21 cellular contexts compared by ENCODE assay signal in genomic region chr20:39282619-39283092, GRCh38.
DNase-seq lines count a peak whose midpoint lies in the region; ATAC-seq and TF ChIP-seq lines count a peak whose summit lies in the region.
"Had no signal": no experiment of that assay in that cellular context is flagged by ENCODE, and none has a peak within 500 bp of the region (broad histone marks: within the 10 kb centered on the region; RNA-seq: fewer than 3 reads in every experiment).

No MANE protein-coding gene starts in this region.

- no peak overlapping the region for H3K4ac ChIP-seq in H9 (ENCODE audit: low read depth, low read length)

- H3K23me2 ChIP-seq in H9 (ENCODE audit: insufficient read length, low read depth, low read length, poor library complexity, severe bottlenecking) = no peaks in the 10 kb centered on the region

- intact Hi-C loops in body of pancreas (cut with DNase I) = no loop called here
- intact Hi-C loops in esophagus muscularis mucosa (cut with DNase I) = no loop called here

- no peak overlapping the region for H2BK120ac ChIP-seq in H9 (ENCODE audit: low read depth, low read length, poor library complexity, severe bottlenecking)

- no peaks in the 10 kb centered on the region for H3K79me1 ChIP-seq in H9 (ENCODE audit: insufficient read depth, low read depth, low read length, poor library complexity, severe bottlenecking)

- H3K4me3 Mint-ChIP-seq in H9 = peak overlapping the region in 1 of 2 experiments; percentile 30; a peak in 2 of 5 replicates
- H3K4me3 Mint-ChIP-seq: activated CD8-positive, alpha-beta memory T cell treated with anti-CD3 and anti-CD28 coated beads, Interleukin-2, amount 10 ng/mL, durations not matched to agents 7 days and 5 days; memory B cell; natural killer cell; type B pancreatic cell had no signal

- no peaks in the 10 kb centered on the region for H3K36me3 ChIP-seq in body of pancreas (replicated peaks in 1 of 2; ENCODE audit: insufficient read depth in 1 of 2, low read depth in 2 of 2)
- no peaks in the 10 kb centered on the region for H3K36me3 ChIP-seq in parathyroid adenoma (ENCODE audit: control insufficient read depth, insufficient read depth, low read length)
- no peaks in the 10 kb centered on the region for H3K36me3 ChIP-seq in esophagus muscularis mucosa
- H3K36me3 ChIP-seq: adrenal gland, BE2C, heart left ventricle had no signal

- TF ChIP-seq POLR2A in body of pancreas (IDR thresholded peaks at IDR 0.05) (peak in 1 of 3 donors; percentile 40), esophagus muscularis mucosa (IDR thresholded peaks at IDR 0.05; ENCODE audit: low read depth) (no peak)

- peaks cover 8 to 12% of the 10 kb centered on the region in 2 experiments for H3K9me3 Mint-ChIP-seq in H9
- H3K9me3 Mint-ChIP-seq: natural killer cell had no signal

- H3K18ac ChIP-seq in H9 (ENCODE audit: insufficient read length, low read depth, low read length) = no peak overlapping the region

- H3K27me3 ChIP-seq in H9 (ENCODE audit: insufficient read depth, low read length) = no peaks in the 10 kb centered on the region; the same call in 1 of the 2 replicates
- no peaks in the 10 kb centered on the region for H3K27me3 ChIP-seq in body of pancreas
- no peaks in the 10 kb centered on the region for H3K27me3 ChIP-seq in parathyroid adenoma (ENCODE audit: control insufficient read depth, insufficient read depth, low read length)
- H3K27me3 ChIP-seq in esophagus muscularis mucosa = no peaks in the 10 kb centered on the region
- H3K27me3 ChIP-seq: adrenal gland, BE2C had no signal

- peaks cover 53 to 60% of the 10 kb centered on the region in 2 experiments for H3K4me1 Mint-ChIP-seq in H9
- H3K4me1 Mint-ChIP-seq: activated CD8-positive, alpha-beta memory T cell treated with anti-CD3 and anti-CD28 coated beads, Interleukin-2, amount 10 ng/mL, durations not matched to agents 7 days and 5 days; memory B cell; natural killer cell had no signal

- no peak overlapping the region for H3K56ac ChIP-seq in H9 (ENCODE audit: insufficient read length, low read depth, low read length)

- H2AFZ ChIP-seq in H9 (ENCODE audit: low read length) = no peak overlapping the region
- peak overlapping the region; percentile 35 for H2AFZ ChIP-seq in parathyroid adenoma

- peaks cover 14% of the 10 kb centered on the region for H3K27me3 Mint-ChIP-seq in H9 (ENCODE audit: low read depth)
- H3K27me3 Mint-ChIP-seq: memory B cell had no signal

- H4K20me1 ChIP-seq in H9 (ENCODE audit: control insufficient read depth, insufficient read depth, insufficient read length) = no peaks in the 10 kb centered on the region

- H2BK15ac ChIP-seq in H9 (ENCODE audit: low read depth, low read length) = no peak overlapping the region

- H3K27ac Mint-ChIP-seq in H9 = peak overlapping the region in 1 of 3 experiments; percentile 95; a peak in 3 of 7 replicates
- H3K27ac Mint-ChIP-seq: activated CD8-positive, alpha-beta memory T cell treated with anti-CD3 and anti-CD28 coated beads, Interleukin-2, amount 10 ng/mL, durations not matched to agents 7 days and 5 days; memory B cell; natural killer cell; type B pancreatic cell had no signal

- peaks cover 5 to 15% (median 5%) of the 10 kb centered on the region in 3 experiments for H3K36me3 Mint-ChIP-seq in H9 (ENCODE audit: insufficient read depth in 1 of 3, low read depth in 3 of 3)
- H3K36me3 Mint-ChIP-seq: activated CD8-positive, alpha-beta memory T cell treated with anti-CD3 and anti-CD28 coated beads, Interleukin-2, amount 10 ng/mL, durations not matched to agents 7 days and 5 days; natural killer cell had no signal

- no CpG with 5 or more reads among the region's 10 CpGs for WGBS in H9 (ENCODE audit: extremely low coverage, insufficient read length, low lambda C conversion rate)
- WGBS in body of pancreas, 2 donors = 14 to 28% methylated on average over 4 to 10 of the region's 10 CpGs
- WGBS in esophagus muscularis mucosa = 54% methylated on average over 9 of the region's 10 CpGs

- H4K8ac ChIP-seq in H9 (replicated peaks; ENCODE audit: insufficient read length, low read depth, low read length) = no peak overlapping the region

- H2BK12ac ChIP-seq in H9 (ENCODE audit: insufficient read length, low read depth, low read length) = no peak overlapping the region

- no peak overlapping the region for H2BK5ac ChIP-seq in H9 (ENCODE audit: insufficient read length, low read length)

- H3K9ac ChIP-seq in H9 (ENCODE audit: extremely low read depth, insufficient read length, low read length) (no peak overlapping the region), parathyroid adenoma (no peak overlapping the region)

- H3K14ac ChIP-seq in H9 (ENCODE audit: insufficient read depth, low read length) = no peak overlapping the region

- DNase-seq in H9 (peak; percentile 81), NCI-H1417 treated with DMSO at 0.1 percent for 48 hours (lab: John Stamatoyannopoulos, UW) (peak; percentile 96), body of pancreas (peak; percentile 53 to 71 (median 68)), NCI-H1048 (lab: John Stamatoyannopoulos, UW) (no peak), esophagus muscularis mucosa (ENCODE audit: extremely low spot score) (no peak)
- DNase-seq: activated CD4-positive, alpha-beta T cell treated with anti-CD3 and anti-CD28 coated beads for 1 hour; activated CD8-positive, alpha-beta memory T cell treated with anti-CD3 and anti-CD28 coated beads, Interleukin-2, amount 10 ng/mL, durations not matched to agents 7 days and 5 days; activated effector memory CD4-positive, alpha-beta T cell treated with Interleukin-2 at 50 U/mL for 16 hours; adrenal gland; BE2C; effector CD4-positive, alpha-beta T cell; heart left ventricle; natural killer cell; NCI-H774; stimulated activated naive CD4-positive, alpha-beta T cell had no signal

- no peak for TF ChIP-seq EP300 in esophagus muscularis mucosa (IDR thresholded peaks at IDR 0.05)

- no peak overlapping the region for H3T11ph ChIP-seq in H9 (ENCODE audit: low read length)

- no peak for TF ChIP-seq CTCF in H9 (conservative IDR thresholded peaks at IDR 0.05)
- peak in 1 of 7 experiments; percentile 1 for TF ChIP-seq CTCF in body of pancreas (IDR thresholded peaks at IDR 0.05)
- no peak for TF ChIP-seq CTCF in parathyroid adenoma (IDR thresholded peaks at IDR 0.05)
- no peak for TF ChIP-seq CTCF in esophagus muscularis mucosa (IDR thresholded peaks at IDR 0.05)

- H3K27ac ChIP-seq in H9 (ENCODE audit: insufficient read length, low read depth, low read length) (no peak overlapping the region), body of pancreas (peak overlapping the region; percentile 21 to 73 (median 53)), parathyroid adenoma (no peak overlapping the region), esophagus muscularis mucosa (replicated peaks in 1 of 4) (no peak overlapping the region)
- H3K27ac ChIP-seq: adrenal gland, heart left ventricle had no signal

- no peak overlapping the region for H2AK5ac ChIP-seq in H9 (ENCODE audit: insufficient read length, low read length)

- no peak overlapping the region for H2BK20ac ChIP-seq in H9 (ENCODE audit: low read depth, low read length, poor library complexity, severe bottlenecking)

- no peaks in the 10 kb centered on the region for H3K9me3 ChIP-seq in H9 (ENCODE audit: control insufficient read depth, low read depth, low read length)
- H3K9me3 ChIP-seq in body of pancreas = no peaks in the 10 kb centered on the region
- no peaks in the 10 kb centered on the region for H3K9me3 ChIP-seq in parathyroid adenoma (ENCODE audit: control insufficient read depth, low read length)
- H3K9me3 ChIP-seq in esophagus muscularis mucosa = no peaks in the 10 kb centered on the region
- H3K9me3 ChIP-seq: adrenal gland, BE2C, heart left ventricle had no signal

- H3K4me2 ChIP-seq in H9 (ENCODE audit: insufficient read depth, insufficient read length, low read length) = peak overlapping the region; percentile 1
- no peak overlapping the region for H3K4me2 ChIP-seq in parathyroid adenoma (ENCODE audit: low read length)

- no peak overlapping the region for H3K23ac ChIP-seq in H9 (ENCODE audit: insufficient read length, low read depth, low read length)

- ATAC-seq in body of pancreas (peak; percentile 94), HG02970 (IDR thresholded peaks at IDR 0.05; ENCODE audit: low FRiP score, unreplicated experiment) (no peak), GM19023 (IDR thresholded peaks at IDR 0.05; ENCODE audit: unreplicated experiment) (no peak)
- ATAC-seq: activated CD8-positive, alpha-beta memory T cell treated with anti-CD3 and anti-CD28 coated beads, Interleukin-2, amount 10 ng/mL, durations not matched to agents 7 days and 5 days; heart left ventricle; natural killer cell; Panc1 had no signal

- no peak overlapping the region for H4K5ac ChIP-seq in H9 (ENCODE audit: insufficient read length, low read depth, low read length)

- H3K4me1 ChIP-seq in H9 (ENCODE audit: insufficient read depth, low read length) = peaks cover 16% of the 10 kb centered on the region
- no peaks in the 10 kb centered on the region for H3K4me1 ChIP-seq in body of pancreas
- peaks cover 17% of the 10 kb centered on the region for H3K4me1 ChIP-seq in parathyroid adenoma
- no peaks in the 10 kb centered on the region for H3K4me1 ChIP-seq in esophagus muscularis mucosa
- H3K4me1 ChIP-seq: adrenal gland, BE2C, heart left ventricle had no signal

- H4K91ac ChIP-seq in H9 (ENCODE audit: insufficient read length, low read depth, low read length) = no peak overlapping the region

- no peaks in the 10 kb centered on the region for H3K79me2 ChIP-seq in H9 (ENCODE audit: insufficient read depth, low read length)
- H3K79me2 ChIP-seq in parathyroid adenoma = no peaks in the 10 kb centered on the region

- H3K4me3 ChIP-seq in body of pancreas (no peak overlapping the region), parathyroid adenoma (ENCODE audit: low read depth, low read length) (no peak overlapping the region), esophagus muscularis mucosa (no peak overlapping the region)
- H3K4me3 ChIP-seq: adrenal gland, heart left ventricle had no signal

Comparison
In these comparisons a context has a peak if more than half of its experiments do, and no peak if none do; other contexts are left out.
1. DNase-seq: peak in H9 (single experiment), NCI-H1417 treated with DMSO at 0.1 percent for 48 hours (single experiment) and body of pancreas (4 of 4); none in NCI-H1048 (single experiment) and esophagus muscularis mucosa (single experiment).
2. H3K27ac ChIP-seq: peak in body of pancreas (4 of 4); none in H9 (single experiment), parathyroid adenoma (single experiment) and esophagus muscularis mucosa (0 of 4).